11 cellular contexts compared by ENCODE assay signal in the genomic region with DNA sequence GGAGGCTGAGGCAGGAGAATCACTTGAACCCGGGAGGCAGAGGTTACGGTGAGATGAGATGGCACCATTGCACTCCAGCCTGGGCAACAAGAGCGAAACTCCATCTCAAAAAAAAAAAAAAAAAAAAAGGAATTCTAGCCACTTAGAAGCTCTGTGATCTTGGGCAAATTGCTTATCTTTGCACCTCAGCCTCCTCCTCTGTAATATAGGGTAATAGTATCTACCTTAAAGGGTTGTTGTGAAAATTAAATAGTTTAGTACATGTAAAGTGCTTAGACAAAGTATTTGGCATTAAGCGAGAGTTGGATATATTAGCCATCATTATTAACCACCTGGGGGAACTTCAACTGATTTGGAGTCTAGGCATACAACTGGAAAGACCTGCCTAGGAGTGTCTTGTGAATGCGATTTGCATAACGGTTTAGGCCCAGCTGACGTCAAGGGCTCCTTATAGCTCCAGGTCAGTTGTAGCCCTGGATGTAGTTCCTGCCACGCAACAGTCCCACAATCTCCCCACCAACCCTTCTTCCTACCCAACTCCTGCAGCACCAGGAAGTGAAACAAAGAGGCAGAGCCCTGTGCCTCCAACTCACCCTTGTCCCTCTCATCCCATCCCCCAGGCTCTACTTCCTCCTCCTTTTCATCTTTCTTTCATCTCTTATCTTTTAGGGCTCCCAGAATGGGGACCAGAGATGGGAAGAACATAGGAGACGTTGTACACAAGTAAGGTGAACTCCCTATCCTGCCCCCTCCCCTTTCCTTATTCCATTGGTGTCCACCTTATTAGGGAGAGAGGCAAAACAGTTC. TPM values are rescaled to one million over a fixed set of nuclear protein-coding genes. Genes with fewer than 3 reads are reported as not detected.
DNase-seq lines count a peak whose midpoint lies in the region; ATAC-seq, FAIRE-seq and TF ChIP-seq lines count a peak whose summit lies in the region.
"Had no signal": no experiment of that assay in that cellular context is flagged by ENCODE, and none has a peak within 500 bp of the region (broad histone marks: within the 10 kb centered on the region; RNA-seq: fewer than 3 reads in every experiment).

No MANE protein-coding gene starts in this region.

- no peaks in the 10 kb centered on the region for H4K20me1 ChIP-seq in K562 (replicated peaks; ENCODE audit: control insufficient read depth, insufficient read depth, low read length)

- no peaks in the 10 kb centered on the region for H3K9me3 ChIP-seq in K562 (replicated peaks; ENCODE audit: control insufficient read depth, insufficient read depth, low read depth, low read length)
- H3K9me3 ChIP-seq in transverse colon, result no peaks in the 10 kb centered on the region
- no peaks in the 10 kb centered on the region for H3K9me3 ChIP-seq in uterus

- TF ChIP-seq POLR2A in K562 (conservative IDR thresholded peaks at IDR 0.05) (peak; percentile 78), transverse colon (IDR thresholded peaks at IDR 0.05) (no peak), uterus (IDR thresholded peaks at IDR 0.05) (no peak)

- H3K36me3 Mint-ChIP-seq in activated naive CD4-positive, alpha-beta T cell treated with anti-CD3 and anti-CD28 coated beads for 36 hours (ENCODE audit: low read depth), result peaks cover 6% of the 10 kb centered on the region

- peak; percentile 92 for FAIRE-seq in K562 (lab: Jason Lieb, UNC)
- FAIRE-seq: endothelial cell of umbilical vein had no signal

- ATAC-seq in K562, result peak; percentile 70

- DNase-seq in activated naive CD4-positive, alpha-beta T cell treated with anti-CD3 and anti-CD28 coated beads for 36 hours, result no peak
- DNase-seq in activated naive CD4-positive, alpha-beta T cell treated with anti-CD3 and anti-CD28 coated beads, Interleukin-2, amount 50 U/mL, for 16 hours, result no peak
- DNase-seq in NOMO-1 treated with dmso at 0.1 percent for 144 hours (lab: John Stamatoyannopoulos, UW; ENCODE audit: unreplicated experiment) (peak; percentile 93), K562 (ENCODE audit: extremely low read depth in 1 of 4, low spot score in 3 of 4) (peak; percentile 43 to 92 (median 62)), transverse colon (peak; percentile 17), GM19238 (ENCODE audit: insufficient read length, low spot score) (no peak), uterus (no peak), DMS79 (lab: John Stamatoyannopoulos, UW) (no peak)
- DNase-seq: activated CD4-positive, alpha-beta T cell treated with anti-CD3 and anti-CD28 coated beads, Interleukin-2, amount 50 U/mL, for 48 hours had no signal

- no peaks in the 10 kb centered on the region for H3K9me3 Mint-ChIP-seq in activated naive CD4-positive, alpha-beta T cell treated with anti-CD3 and anti-CD28 coated beads for 36 hours

- H3K4me3 ChIP-seq in K562 (peak overlapping the region; percentile 25; the same call in 1 of the 2 replicates), transverse colon (no peak overlapping the region), uterus (no peak overlapping the region)
- H3K4me3 ChIP-seq: skin epidermis had no signal

- peak overlapping the region; percentile 77 for H3K4me2 ChIP-seq in K562 (ENCODE audit: insufficient read depth, low read length)

- H3K27me3 Mint-ChIP-seq in activated naive CD4-positive, alpha-beta T cell treated with anti-CD3 and anti-CD28 coated beads for 36 hours (ENCODE audit: low read depth), result no peaks in the 10 kb centered on the region

- intact Hi-C loops in activated naive CD4-positive, alpha-beta T cell treated with anti-CD3 and anti-CD28 coated beads for 36 hours (cut with micrococcal nuclease), result loop anchor here (5.0 to 10.0 kb wide), 8 partner anchors 301 to 1924 kb away; a partner anchor contains a TSS
- intact Hi-C loops in K562 (cut with micrococcal nuclease), result no loop called here
- intact Hi-C loops in transverse colon (cut with DNase I; ENCODE audit: low total_unique reads), result no loop called here
- intact Hi-C loops in uterus (cut with DNase I; ENCODE audit: low total_unique reads), result no loop called here

- peak overlapping the region; percentile 88 for H2AFZ ChIP-seq in K562 (ENCODE audit: low read depth, low read length)

- in situ Hi-C loops in K562 (cut with MboI) (no loop called here), transverse colon (cut with MboI; ENCODE audit: low pct_ligation_motif_present in 1 of 4, low pct_unique_long_range_greater_than_20kb in 1 of 4, low sequenced_read_pairs in 3 of 4) (loop anchor here in 1 of 4 donors (25.0 kb wide), 1 partner anchor 126 kb away; a partner anchor contains a TSS)

- 7% methylated on average over 8 of the region's 9 CpGs for WGBS in K562 (ENCODE audit: insufficient coverage, low coverage, missing lambda C conversion rate)
- 76 to 90% methylated on average over 7 to 9 of the region's 9 CpGs for WGBS in transverse colon (ENCODE audit: low coverage in 1 of 2), 2 donors

- H3K27ac Mint-ChIP-seq in activated naive CD4-positive, alpha-beta T cell treated with anti-CD3 and anti-CD28 coated beads for 36 hours, result peak overlapping the region; percentile 80

- H3K9me1 ChIP-seq in K562 (ENCODE audit: control insufficient read depth, insufficient read depth, low read length), result peaks cover 3% of the 10 kb centered on the region

- TF ChIP-seq CTCF in K562 (IDR thresholded peaks at IDR 0.05 in 2 of 3, conservative IDR thresholded peaks at IDR 0.05 in 1 of 3; ENCODE audit: insufficient read depth in 2 of 3, low read depth in 1 of 3, low read length in 3 of 3) (no peak), transverse colon (IDR thresholded peaks at IDR 0.05) (no peak), uterus (IDR thresholded peaks at IDR 0.05) (no peak)

- H3K79me2 ChIP-seq in K562 (ENCODE audit: control insufficient read depth, insufficient read depth, low read length), result peaks cover 24% of the 10 kb centered on the region

- POLR2A ChIA-PET in K562 (lab: Yijun Ruan, JAX), result interaction anchor here (0.6 to 19.0 kb wide), 14 partner anchors 14 to 753 kb away, joined by 3 to 274 read pairs (median 4); a partner anchor contains a TSS

- CTCF ChIA-PET in activated naive CD4-positive, alpha-beta T cell treated with anti-CD3 and anti-CD28 coated beads for 36 hours (lab: Charles Lee), result interaction anchor here (0.6 to 2.1 kb wide), 5 partner anchors 18 to 237 kb away, joined by 4 to 9 read pairs (median 5); a partner anchor contains a TSS
- CTCF ChIA-PET in K562 (lab: Yijun Ruan, JAX; ENCODE audit: low intra/inter-chr PET ratio), result no interaction called here

- H3K4me1 ChIP-seq in K562 (replicated peaks in 1 of 2; ENCODE audit: control insufficient read depth in 2 of 2, insufficient read depth in 2 of 2, low read length in 2 of 2), result peaks cover 27 to 58% of the 10 kb centered on the region in 2 experiments
- peaks cover 0 to 11% (median 3%) of the 10 kb centered on the region in 4 donors for H3K4me1 ChIP-seq in transverse colon
- H3K4me1 ChIP-seq in uterus, result no peaks in the 10 kb centered on the region

- H3K9ac ChIP-seq in K562 (ENCODE audit: insufficient read depth in 1 of 2, low read depth in 2 of 2, low read length in 2 of 2), result peak overlapping the region; percentile 38 to 69; a peak in 3 of 4 replicates

- peaks cover 10% of the 10 kb centered on the region; the same call in 2 of the 3 replicates for H3K36me3 ChIP-seq in K562 (ENCODE audit: control insufficient read depth, insufficient read depth, low read length)
- H3K36me3 ChIP-seq in transverse colon, result no peaks in the 10 kb centered on the region
- no peaks in the 10 kb centered on the region for H3K36me3 ChIP-seq in uterus

- no peak for TF ChIP-seq RAD21 in K562 (CRISPR knock-in tag; conservative IDR thresholded peaks at IDR 0.05 in 1 of 2, IDR thresholded peaks at IDR 0.05 in 1 of 2)

- TF ChIP-seq EP300 in K562 (IDR thresholded peaks at IDR 0.05; ENCODE audit: low read length) (peak; percentile 93), transverse colon (IDR thresholded peaks at IDR 0.05; ENCODE audit: low read depth) (no peak)

- H3K27me3 ChIP-seq in K562 (ENCODE audit: control insufficient read depth in 2 of 2, insufficient read depth in 2 of 2, low read length in 2 of 2) (no peaks in the 10 kb centered on the region), transverse colon (no peaks in the 10 kb centered on the region), uterus (no peaks in the 10 kb centered on the region)

- H3K4me3 Mint-ChIP-seq in activated naive CD4-positive, alpha-beta T cell treated with anti-CD3 and anti-CD28 coated beads for 36 hours, result peak overlapping the region; percentile 32

- no TSS peak for BruUV-seq in K562 (replicated peaks; lab: Mats Ljungman, UMichigan)

- H3K27ac ChIP-seq in K562 (ENCODE audit: extremely low read depth, low read depth, low read length), result peak overlapping the region; percentile 84
- no peak overlapping the region for H3K27ac ChIP-seq in transverse colon
- H3K27ac ChIP-seq in uterus, result no peak overlapping the region

- H3K4me1 Mint-ChIP-seq in activated naive CD4-positive, alpha-beta T cell treated with anti-CD3 and anti-CD28 coated beads for 36 hours (ENCODE audit: low read depth), result peaks cover 64% of the 10 kb centered on the region

RNA-seq across cellular contexts. Expression of a gene that starts 2.1 kb away (rescaled TPM):
- 10 to 100 TPM in 1 of 2 experiments, 1 to 10 TPM in 1; 9.0 to 12.6 TPM for total RNA-seq in activated naive CD4-positive, alpha-beta T cell treated with anti-CD3 and anti-CD28 coated beads for 36 hours
- total RNA-seq in K562 (2011; cell fraction: chromatin; rRNA removed; ENCODE audit: low replicate concordance), result 5.8 and 7.7 TPM in 2 replicates
- total RNA-seq in K562 (2011; cell fraction: nucleolus; rRNA removed), result 6.0 and 10.7 TPM in 2 replicates
- 8.4 and 11.0 TPM in 2 replicates for total RNA-seq in K562 (2011; cell fraction: nucleoplasm; rRNA removed)
- total RNA-seq in K562 (2014; rRNA removed) (7.8 and 8.9 TPM in 2 replicates), K562 (2014; rRNA removed; fragmentation: Illumina TruSeq; extraction: Trizol) (9.0 and 9.1 TPM in 2 replicates), K562 (2015; rRNA removed; fragmentation: Illumina TruSeq; extraction: Trizol) (9.1 TPM in 2 replicates), K562 (2021) (9.6 and 12.5 TPM in 2 replicates), transverse colon (1 to 10 TPM in 1 of 4 donors, not detected in 3; 1.3 TPM), uterus (under 1 TPM in 1 of 4 donors, not detected in 3; 0.97 TPM)
- polyA plus RNA-seq in K562 (2011; rRNA removed) (4.4 and 21.6 TPM in 2 replicates), K562 (2014; fragmentation: Illumina TruSeq; extraction: Trizol) (20.1 and 22.5 TPM in 2 replicates), K562 (2014; fragmentation: Nextera tagmentation; extraction: Ambion mirVana) (10 to 100 TPM; 36.7 to 37.2 TPM), K562 (2014; rRNA removed) (21.3 and 29.3 TPM in 2 replicates)
- polyA plus RNA-seq in K562 (2011; cell fraction: cytosol; rRNA removed), result 9.3 and 22.4 TPM in 2 replicates
- polyA plus RNA-seq in K562 (2011; cell fraction: nucleus; rRNA removed), result 18.8 and 49.0 TPM in 2 replicates
- 10.0 and 54.7 TPM in 2 replicates for polyA plus RNA-seq in K562 (2012)
- 0.98 and 2.3 TPM in 2 replicates for polyA minus RNA-seq in K562 (2011; rRNA and poly(A)+ RNA removed)
- polyA minus RNA-seq in K562 (2011; cell fraction: cytosol; rRNA and poly(A)+ RNA removed), result 3.3 TPM in 1 of 2 replicates, not detected in the other
- polyA minus RNA-seq in K562 (2011; cell fraction: nucleus; rRNA and poly(A)+ RNA removed), result 0.67 and 3.4 TPM in 2 replicates
- total RNA-seq: endothelial cell of umbilical vein had no signal

RNA-seq across cellular contexts. Expression of a gene that starts 2.8 kb away (rescaled TPM):
- total RNA-seq in activated naive CD4-positive, alpha-beta T cell treated with anti-CD3 and anti-CD28 coated beads for 36 hours, result 10 to 100 TPM; 82.7 to 85.4 TPM
- total RNA-seq in K562 (2011; cell fraction: chromatin; rRNA removed; ENCODE audit: low replicate concordance), result 615 and 739 TPM in 2 replicates
- 296 and 318 TPM in 2 replicates for total RNA-seq in K562 (2011; cell fraction: nucleolus; rRNA removed)
- total RNA-seq in K562 (2011; cell fraction: nucleoplasm; rRNA removed), result 263 and 299 TPM in 2 replicates
- total RNA-seq in K562 (2014; rRNA removed), result 25.0 and 25.6 TPM in 2 replicates
- 25.9 and 26.0 TPM in 2 replicates for total RNA-seq in K562 (2014; rRNA removed; fragmentation: Illumina TruSeq; extraction: Trizol)
- total RNA-seq in K562 (2015; rRNA removed; fragmentation: Illumina TruSeq; extraction: Trizol), result 21.6 and 21.7 TPM in 2 replicates
- 40.2 and 51.4 TPM in 2 replicates for total RNA-seq in K562 (2021)
- polyA plus RNA-seq in K562 (2011; rRNA removed), result 66.1 and 134 TPM in 2 replicates
- polyA plus RNA-seq in K562 (2011; cell fraction: cytosol; rRNA removed), result 22.2 and 36.4 TPM in 2 replicates
- 942 and 1,795 TPM in 2 replicates for polyA plus RNA-seq in K562 (2011; cell fraction: nucleus; rRNA removed)
- 42.1 and 71.3 TPM in 2 replicates for polyA plus RNA-seq in K562 (2012)
- polyA plus RNA-seq in K562 (2014; fragmentation: Illumina TruSeq; extraction: Trizol), result 29.1 and 35.3 TPM in 2 replicates
- polyA plus RNA-seq in K562 (2014; fragmentation: Nextera tagmentation; extraction: Ambion mirVana), result 10 to 100 TPM; 15.0 to 23.9 TPM
- 39.4 and 65.2 TPM in 2 replicates for polyA plus RNA-seq in K562 (2014; rRNA removed)
- 27.5 and 64.2 TPM in 2 replicates for polyA minus RNA-seq in K562 (2011; rRNA and poly(A)+ RNA removed)
- 13.0 and 14.8 TPM in 2 replicates for polyA minus RNA-seq in K562 (2011; cell fraction: cytosol; rRNA and poly(A)+ RNA removed)
- 98.8 and 223 TPM in 2 replicates for polyA minus RNA-seq in K562 (2011; cell fraction: nucleus; rRNA and poly(A)+ RNA removed)
- 100 to 1,000 TPM in 1 of 4 donors, 10 to 100 TPM in 3; 45.2 to 206 (median 58.0) TPM for total RNA-seq in transverse colon
- 100 to 1,000 TPM in 1 of 4 donors, 10 to 100 TPM in 3; 33.2 to 104 (median 50.6) TPM for total RNA-seq in uterus

RNA-seq across cellular contexts. Expression of a gene that starts 20.8 kb away (rescaled TPM):
- 10 to 100 TPM; 47.5 to 57.3 TPM for total RNA-seq in activated naive CD4-positive, alpha-beta T cell treated with anti-CD3 and anti-CD28 coated beads for 36 hours
- total RNA-seq in K562 (2011; cell fraction: chromatin; rRNA removed; ENCODE audit: low replicate concordance), result 149 and 200 TPM in 2 replicates
- total RNA-seq in K562 (2011; cell fraction: nucleolus; rRNA removed), result 156 TPM in 2 replicates
- 170 and 172 TPM in 2 replicates for total RNA-seq in K562 (2011; cell fraction: nucleoplasm; rRNA removed)
- total RNA-seq in K562 (2014; rRNA removed), result 92.1 and 99.8 TPM in 2 replicates
- 147 and 150 TPM in 2 replicates for total RNA-seq in K562 (2014; rRNA removed; fragmentation: Illumina TruSeq; extraction: Trizol)
- total RNA-seq in K562 (2015; rRNA removed; fragmentation: Illumina TruSeq; extraction: Trizol), result 134 and 138 TPM in 2 replicates
- 126 and 135 TPM in 2 replicates for total RNA-seq in K562 (2021)
- 181 and 190 TPM in 2 replicates for polyA plus RNA-seq in K562 (2011; rRNA removed)
- 120 and 165 TPM in 2 replicates for polyA plus RNA-seq in K562 (2011; cell fraction: cytosol; rRNA removed)
- 78.9 and 103 TPM in 2 replicates for polyA plus RNA-seq in K562 (2011; cell fraction: nucleus; rRNA removed)
- 118 and 164 TPM in 2 replicates for polyA plus RNA-seq in K562 (2012)
- 139 and 142 TPM in 2 replicates for polyA plus RNA-seq in K562 (2014; fragmentation: Illumina TruSeq; extraction: Trizol)
- polyA plus RNA-seq in K562 (2014; fragmentation: Nextera tagmentation; extraction: Ambion mirVana), result 10 to 100 TPM; 33.8 to 45.0 TPM
- polyA plus RNA-seq in K562 (2014; rRNA removed), result 163 and 169 TPM in 2 replicates
- 106 and 114 TPM in 2 replicates for polyA minus RNA-seq in K562 (2011; rRNA and poly(A)+ RNA removed)
- polyA minus RNA-seq in K562 (2011; cell fraction: cytosol; rRNA and poly(A)+ RNA removed), result 30.3 and 31.9 TPM in 2 replicates
- 22.1 and 38.5 TPM in 2 replicates for polyA minus RNA-seq in K562 (2011; cell fraction: nucleus; rRNA and poly(A)+ RNA removed)
- 10 to 100 TPM; 34.0 to 87.2 (median 51.8) TPM for total RNA-seq in transverse colon
- total RNA-seq in uterus, result 10 to 100 TPM; 33.5 to 83.5 (median 67.3) TPM

RNA-seq across cellular contexts. Expression of a gene that starts 23.3 kb away (rescaled TPM):
- 100 to 1,000 TPM; 109 to 119 TPM for total RNA-seq in activated naive CD4-positive, alpha-beta T cell treated with anti-CD3 and anti-CD28 coated beads for 36 hours
- 323 and 539 TPM in 2 replicates for total RNA-seq in K562 (2011; cell fraction: chromatin; rRNA removed; ENCODE audit: low replicate concordance)
- 245 and 246 TPM in 2 replicates for total RNA-seq in K562 (2011; cell fraction: nucleolus; rRNA removed)
- total RNA-seq in K562 (2011; cell fraction: nucleoplasm; rRNA removed), result 197 and 224 TPM in 2 replicates
- total RNA-seq in K562 (2014; rRNA removed), result 32.7 and 36.9 TPM in 2 replicates
- total RNA-seq in K562 (2014; rRNA removed; fragmentation: Illumina TruSeq; extraction: Trizol), result 38.6 and 40.3 TPM in 2 replicates
- total RNA-seq in K562 (2015; rRNA removed; fragmentation: Illumina TruSeq; extraction: Trizol), result 39.1 and 40.5 TPM in 2 replicates
- total RNA-seq in K562 (2021), result 46.9 and 49.3 TPM in 2 replicates
- polyA plus RNA-seq in K562 (2011; rRNA removed), result 44.2 and 71.2 TPM in 2 replicates
- polyA plus RNA-seq in K562 (2011; cell fraction: cytosol; rRNA removed), result 27.4 and 45.5 TPM in 2 replicates
- 151 and 211 TPM in 2 replicates for polyA plus RNA-seq in K562 (2011; cell fraction: nucleus; rRNA removed)
- polyA plus RNA-seq in K562 (2012), result 34.1 and 59.4 TPM in 2 replicates
- polyA plus RNA-seq in K562 (2014; fragmentation: Illumina TruSeq; extraction: Trizol), result 38.2 and 39.2 TPM in 2 replicates
- 10 to 100 TPM; 15.5 to 16.9 TPM for polyA plus RNA-seq in K562 (2014; fragmentation: Nextera tagmentation; extraction: Ambion mirVana)
- 39.1 and 40.1 TPM in 2 replicates for polyA plus RNA-seq in K562 (2014; rRNA removed)
- 69.6 and 79.5 TPM in 2 replicates for polyA minus RNA-seq in K562 (2011; rRNA and poly(A)+ RNA removed)
- polyA minus RNA-seq in K562 (2011; cell fraction: cytosol; rRNA and poly(A)+ RNA removed), result 28.8 and 40.3 TPM in 2 replicates
- 75.9 and 148 TPM in 2 replicates for polyA minus RNA-seq in K562 (2011; cell fraction: nucleus; rRNA and poly(A)+ RNA removed)
- total RNA-seq in transverse colon, result 100 to 1,000 TPM in 3 of 4 donors, 10 to 100 TPM in 1; 85.6 to 192 (median 115) TPM
- 100 to 1,000 TPM in 2 of 4 donors, 10 to 100 TPM in 2; 63.2 to 173 (median 122) TPM for total RNA-seq in uterus

RNA-seq across cellular contexts. Expression of a gene that starts 26.1 kb away (rescaled TPM):
- not detected for total RNA-seq in activated naive CD4-positive, alpha-beta T cell treated with anti-CD3 and anti-CD28 coated beads for 36 hours
- total RNA-seq in K562 (2011; cell fraction: chromatin; rRNA removed; ENCODE audit: low replicate concordance), result not detected in 2 replicates
- total RNA-seq in K562 (2011; cell fraction: nucleolus; rRNA removed), result 0.33 TPM in 1 of 2 replicates, not detected in the other
- not detected in 2 replicates for total RNA-seq in K562 (2011; cell fraction: nucleoplasm; rRNA removed)
- total RNA-seq in K562 (2014; rRNA removed) (0.09 TPM in 1 of 2 replicates, not detected in the other), K562 (2014; rRNA removed; fragmentation: Illumina TruSeq; extraction: Trizol) (not detected in 2 replicates), K562 (2015; rRNA removed; fragmentation: Illumina TruSeq; extraction: Trizol) (not detected in 2 replicates), K562 (2021) (0.09 TPM in 1 of 2 replicates, not detected in the other), transverse colon (not detected), uterus (not detected)
- polyA plus RNA-seq in K562 (2011; rRNA removed) (not detected in 2 replicates), K562 (2014; fragmentation: Illumina TruSeq; extraction: Trizol) (not detected in 2 replicates), K562 (2014; fragmentation: Nextera tagmentation; extraction: Ambion mirVana) (under 1 TPM; 0.14 to 0.15 TPM), K562 (2014; rRNA removed) (not detected in 2 replicates)
- 0.03 TPM in 1 of 2 replicates, not detected in the other for polyA plus RNA-seq in K562 (2011; cell fraction: cytosol; rRNA removed)
- polyA plus RNA-seq in K562 (2011; cell fraction: nucleus; rRNA removed), result not detected in 2 replicates
- polyA plus RNA-seq in K562 (2012), result 0.08 and 0.12 TPM in 2 replicates
- polyA minus RNA-seq in K562 (2011; rRNA and poly(A)+ RNA removed), result not detected in 2 replicates
- not detected in 2 replicates for polyA minus RNA-seq in K562 (2011; cell fraction: cytosol; rRNA and poly(A)+ RNA removed)
- polyA minus RNA-seq in K562 (2011; cell fraction: nucleus; rRNA and poly(A)+ RNA removed), result not detected in 2 replicates
- total RNA-seq: endothelial cell of umbilical vein had no signal
- polyA plus RNA-seq: endothelial cell of umbilical vein had no signal

Comparison
In these comparisons a context has a peak if more than half of its experiments do, and no peak if none do; other contexts are left out.
1. DNase-seq: peak in NOMO-1 treated with dmso at 0.1 percent for 144 hours (single experiment), K562 (4 of 4) and transverse colon (single experiment); none in activated naive CD4-positive, alpha-beta T cell treated with anti-CD3 and anti-CD28 coated beads for 36 hours (single experiment), activated naive CD4-positive, alpha-beta T cell treated with anti-CD3 and anti-CD28 coated beads, Interleukin-2, amount 50 U/mL, for 16 hours (single experiment), GM19238 (single experiment), uterus (0 of 2) and DMS79 (single experiment).